8 cellular contexts compared by ENCODE assay signal in the genomic region with DNA sequence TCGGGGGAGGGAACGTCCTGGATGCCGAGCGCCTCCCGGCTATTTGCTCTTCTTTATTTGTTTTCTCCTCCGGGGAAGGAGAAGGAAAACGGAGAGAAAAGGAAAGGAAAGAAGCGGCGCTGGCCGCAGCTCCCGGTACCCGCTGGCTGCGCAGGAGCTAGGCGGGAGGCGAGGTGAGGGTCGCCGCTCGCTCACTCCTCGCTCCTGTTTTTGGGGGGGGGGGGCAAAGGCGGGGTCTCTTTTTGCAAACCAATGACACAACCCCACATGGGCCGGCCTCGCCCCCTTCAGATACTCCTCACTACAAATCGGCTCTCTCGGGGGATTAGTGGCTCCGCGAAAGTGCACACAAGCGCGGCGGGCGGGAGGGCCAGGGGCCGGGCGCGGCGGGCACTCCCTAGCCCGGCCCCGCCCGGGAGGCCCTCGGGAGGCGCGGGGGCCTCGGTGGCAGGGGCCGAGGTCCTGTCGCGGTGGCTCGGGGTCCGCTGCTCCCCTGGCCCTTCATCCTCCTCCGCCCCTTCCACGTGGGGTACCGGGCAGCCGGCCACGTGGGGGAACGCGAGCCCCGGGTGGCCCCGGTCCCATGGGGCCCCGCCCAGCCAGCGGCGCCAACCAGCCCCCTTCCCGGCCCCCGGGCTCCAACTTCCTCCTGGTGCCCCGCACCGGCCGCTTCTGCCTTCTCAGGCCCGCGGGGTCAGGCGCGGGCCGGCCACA. TPM values are rescaled to one million over a fixed set of nuclear protein-coding genes. Genes with fewer than 3 reads are reported as not detected.
DNase-seq lines count a peak whose midpoint lies in the region; ATAC-seq and TF ChIP-seq lines count a peak whose summit lies in the region.

No MANE protein-coding gene starts in this region.

- peak overlapping the region; percentile 69 for H2AFZ ChIP-seq in KMS-11 (ENCODE audit: low read depth)

- no peaks in the 10 kb centered on the region for H3K9me3 ChIP-seq in spleen

- H4K20me1 ChIP-seq in KMS-11 (ENCODE audit: insufficient read depth) = no peaks in the 10 kb centered on the region; the same call in 1 of the 2 replicates

- peak overlapping the region; percentile 77 for H3K9ac ChIP-seq in KMS-11

- no peak for TF ChIP-seq POLR2A in spleen (IDR thresholded peaks at IDR 0.05)

- H3K4me3 ChIP-seq in KMS-11 (IDR thresholded peaks at IDR 0.05; ENCODE audit: insufficient read depth, low read depth, low read length) (no peak overlapping the region), spleen (peak overlapping the region; percentile 44 to 90 (median 69))

- intact Hi-C loops in spleen (cut with DNase I; ENCODE audit: low total_unique reads) = loop anchor here (10.0 kb wide), 1 partner anchor 174 kb away; no protein-coding TSS in a partner anchor

- H3K36me3 ChIP-seq in KMS-11 (ENCODE audit: insufficient read depth) (no peaks in the 10 kb centered on the region), spleen (no peaks in the 10 kb centered on the region)

- H3K79me2 ChIP-seq in KMS-11 (ENCODE audit: insufficient read depth, low read depth) = peaks cover 27% of the 10 kb centered on the region

- TF ChIP-seq CTCF in KMS-11 (conservative IDR thresholded peaks at IDR 0.05; ENCODE audit: low read depth, low read length) (no peak), spleen (IDR thresholded peaks at IDR 0.05 in 8 of 11, conservative IDR thresholded peaks at IDR 0.05 in 3 of 11) (peak in 5 of 11 experiments; percentile 25 to 67 (median 43))

- ATAC-seq in SK-N-SH treated with all-trans-retinoic acid at 6 μM for 48 hours (peak; percentile 88), HG02571 (IDR thresholded peaks at IDR 0.05; ENCODE audit: unreplicated experiment) (no peak)

- WGBS in spleen, 5 donors = 0 to 1% (median 0%) methylated on average over 37 to 68 of the region's 68 CpGs

- H3K27ac ChIP-seq in KMS-11 (peak overlapping the region; percentile 62), spleen (peak overlapping the region; percentile 22 to 97 (median 95))

- H3K4me2 ChIP-seq in KMS-11 = peak overlapping the region; percentile 43

- DNase-seq in NCI-H2081 (lab: John Stamatoyannopoulos, UW) (peak; percentile 62 to 75), NCI-H2081 treated with DMSO at 0.1 percent for 48 hours (lab: John Stamatoyannopoulos, UW) (no peak), dedifferentiated amniotic fluid mesenchymal stem cell (ENCODE audit: extremely low spot score) (peak; percentile 74), kidney glomerular epithelial cell (lab: John Stamatoyannopoulos, UW) (peak; percentile 71), spleen (peak; percentile 92)

- no peaks in the 10 kb centered on the region for H3K27me3 ChIP-seq in KMS-11 (ENCODE audit: insufficient read depth, low read depth)
- H3K27me3 ChIP-seq in spleen (replicated peaks in 1 of 7) = peaks cover 0 to 74% (median 15%) of the 10 kb centered on the region in 7 donors

- H3K4me1 ChIP-seq in KMS-11 (ENCODE audit: low read depth, poor library complexity, severe bottlenecking) (peaks cover 14% of the 10 kb centered on the region), spleen (peaks cover 0 to 54% (median 36%) of the 10 kb centered on the region in 6 donors)

TF ChIP-seq in SK-N-SH treated with all-trans-retinoic acid at 6 μM for 48 hours, 23 proteins besides CTCF, POLR2A, EP300 and RAD21:
- TF ChIP-seq, protein P1, sequence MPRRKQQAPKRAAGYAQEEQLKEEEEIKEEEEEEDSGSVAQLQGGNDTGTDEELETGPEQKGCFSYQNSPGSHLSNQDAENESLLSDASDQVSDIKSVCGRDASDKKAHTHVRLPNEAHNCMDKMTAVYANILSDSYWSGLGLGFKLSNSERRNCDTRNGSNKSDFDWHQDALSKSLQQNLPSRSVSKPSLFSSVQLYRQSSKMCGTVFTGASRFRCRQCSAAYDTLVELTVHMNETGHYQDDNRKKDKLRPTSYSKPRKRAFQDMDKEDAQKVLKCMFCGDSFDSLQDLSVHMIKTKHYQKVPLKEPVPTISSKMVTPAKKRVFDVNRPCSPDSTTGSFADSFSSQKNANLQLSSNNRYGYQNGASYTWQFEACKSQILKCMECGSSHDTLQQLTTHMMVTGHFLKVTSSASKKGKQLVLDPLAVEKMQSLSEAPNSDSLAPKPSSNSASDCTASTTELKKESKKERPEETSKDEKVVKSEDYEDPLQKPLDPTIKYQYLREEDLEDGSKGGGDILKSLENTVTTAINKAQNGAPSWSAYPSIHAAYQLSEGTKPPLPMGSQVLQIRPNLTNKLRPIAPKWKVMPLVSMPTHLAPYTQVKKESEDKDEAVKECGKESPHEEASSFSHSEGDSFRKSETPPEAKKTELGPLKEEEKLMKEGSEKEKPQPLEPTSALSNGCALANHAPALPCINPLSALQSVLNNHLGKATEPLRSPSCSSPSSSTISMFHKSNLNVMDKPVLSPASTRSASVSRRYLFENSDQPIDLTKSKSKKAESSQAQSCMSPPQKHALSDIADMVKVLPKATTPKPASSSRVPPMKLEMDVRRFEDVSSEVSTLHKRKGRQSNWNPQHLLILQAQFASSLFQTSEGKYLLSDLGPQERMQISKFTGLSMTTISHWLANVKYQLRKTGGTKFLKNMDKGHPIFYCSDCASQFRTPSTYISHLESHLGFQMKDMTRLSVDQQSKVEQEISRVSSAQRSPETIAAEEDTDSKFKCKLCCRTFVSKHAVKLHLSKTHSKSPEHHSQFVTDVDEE (CRISPR knock-in tag; IDR thresholded peaks at IDR 0.05) = 0 out of 2 replicates have a peak, but pooled peaks have one; percentile 13
- no peak for TF ChIP-seq PPARA (CRISPR knock-in tag; IDR thresholded peaks at IDR 0.05; ENCODE audit: borderline replicate concordance)

RNA-seq across cellular contexts. Expression of a gene that starts 0.7 kb away (rescaled TPM):
- 10 to 100 TPM; 32.2 to 74.4 (median 52.0) TPM for total RNA-seq in spleen
- 10 to 100 TPM in 1 of 3 donors, 1 to 10 TPM in 2; 6.7 to 19.2 (median 7.0) TPM for polyA plus RNA-seq in spleen
